9 cellular contexts compared by ENCODE assay signal in genomic region chr5:157732130-157732783, GRCh38. TPM values are rescaled to one million over a fixed set of nuclear protein-coding genes. Genes with fewer than 3 reads are reported as not detected.
DNase-seq lines count a peak whose midpoint lies in the region; TF ChIP-seq lines count a peak whose summit lies in the region.
"Had no signal": no experiment of that assay in that cellular context is flagged by ENCODE, and none has a peak within 500 bp of the region (broad histone marks: within the 10 kb centered on the region; RNA-seq: fewer than 3 reads in every experiment).

No MANE protein-coding gene starts in this region.

- H3K9me3 Mint-ChIP-seq in neural progenitor cell, result no peaks in the 10 kb centered on the region

- H3K9me3 ChIP-seq in colonic mucosa (no peaks in the 10 kb centered on the region), neural progenitor cell (ENCODE audit: low read depth) (no peaks in the 10 kb centered on the region)
- H3K9me3 ChIP-seq: adrenal gland had no signal

- no peak overlapping the region for H3K27ac Mint-ChIP-seq in neural progenitor cell

- no peaks in the 10 kb centered on the region for H3F3A ChIP-seq in neural progenitor cell (ENCODE audit: low read depth)

- TF ChIP-seq CTCF in BJ (IDR thresholded peaks at IDR 0.05; ENCODE audit: insufficient read depth, low read depth, low read length), result no peak
- no peak for TF ChIP-seq CTCF in KMS-11 (conservative IDR thresholded peaks at IDR 0.05; ENCODE audit: low read depth, low read length)
- TF ChIP-seq CTCF in colonic mucosa (IDR thresholded peaks at IDR 0.05), result no peak
- no peak for TF ChIP-seq CTCF in neural progenitor cell (IDR thresholded peaks at IDR 0.05)

- CTCF ChIA-PET in BJ (lab: Yijun Ruan, JAX), result interaction anchor here (0.9 to 5.4 kb wide), 5 partner anchors 11 to 405 kb away, joined by 3 to 42 read pairs (median 5); partner anchors contain the start of gene LSM11

- H3K9ac ChIP-seq in KMS-11 (no peak overlapping the region), colonic mucosa (ENCODE audit: low read depth in 2 of 2, low read length in 2 of 2) (peak overlapping the region in 1 of 2 donors; percentile 89), neural progenitor cell (no peak overlapping the region)

- H3K79me2 ChIP-seq in KMS-11 (ENCODE audit: insufficient read depth, low read depth) (no peaks in the 10 kb centered on the region), neural progenitor cell (ENCODE audit: low read depth) (no peaks in the 10 kb centered on the region)

- POLR2A ChIA-PET in BJ (lab: Charles Lee), result interaction anchor here (0.6 kb wide), 1 partner anchor 21 kb away, joined by 9 read pairs; no protein-coding TSS in a partner anchor

- H2AFZ ChIP-seq in KMS-11 (ENCODE audit: low read depth), result peak overlapping the region; percentile 68; the same call in 1 of the 2 replicates
- peak overlapping the region; percentile 84 for H2AFZ ChIP-seq in neural progenitor cell (replicated peaks)

- H3K27me3 ChIP-seq in BJ (ENCODE audit: control insufficient read depth, insufficient read depth, low read length), result no peaks in the 10 kb centered on the region
- no peaks in the 10 kb centered on the region for H3K27me3 ChIP-seq in KMS-11 (ENCODE audit: insufficient read depth, low read depth)
- no peaks in the 10 kb centered on the region for H3K27me3 ChIP-seq in colonic mucosa
- no peaks in the 10 kb centered on the region for H3K27me3 ChIP-seq in neural progenitor cell
- H3K27me3 ChIP-seq: adrenal gland had no signal

- H3K36me3 ChIP-seq in BJ (ENCODE audit: control insufficient read depth, insufficient read depth, low read length) (peaks cover 4% of the 10 kb centered on the region), KMS-11 (ENCODE audit: insufficient read depth) (no peaks in the 10 kb centered on the region), colonic mucosa (no peaks in the 10 kb centered on the region), neural progenitor cell (no peaks in the 10 kb centered on the region)

- H3K4me2 ChIP-seq in KMS-11, result peak overlapping the region; percentile 69; the same call in 1 of the 2 replicates
- H3K4me2 ChIP-seq in neural progenitor cell, result peak overlapping the region; percentile 81

- H4K20me1 ChIP-seq in KMS-11 (ENCODE audit: insufficient read depth) (no peaks in the 10 kb centered on the region), neural progenitor cell (ENCODE audit: low read depth) (no peaks in the 10 kb centered on the region)

- peak overlapping the region; percentile 99 for H3K4me3 Mint-ChIP-seq in neural progenitor cell

- H3K27ac ChIP-seq in KMS-11 (peak overlapping the region; percentile 60; the same call in 1 of the 2 replicates), colonic mucosa (no peak overlapping the region), neural progenitor cell (no peak overlapping the region)

- H3K4me1 Mint-ChIP-seq in neural progenitor cell, result peaks cover 8% of the 10 kb centered on the region

- H3K4me1 ChIP-seq in KMS-11 (ENCODE audit: low read depth, poor library complexity, severe bottlenecking) (peaks cover 4% of the 10 kb centered on the region), colonic mucosa (no peaks in the 10 kb centered on the region), neural progenitor cell (no peaks in the 10 kb centered on the region)
- H3K4me1 ChIP-seq: adrenal gland had no signal

- no peak for DNase-seq in BJ (ENCODE audit: low read depth)
- no peak for DNase-seq in colonic mucosa
- no peak for DNase-seq in neural progenitor cell (ENCODE audit: low spot score)
- no peak for DNase-seq in NCI-H1092 treated with DMSO at 0.1 percent for 48 hours (lab: John Stamatoyannopoulos, UW)
- DNase-seq in NCI-H146 treated with DMSO at 0.1 percent for 48 hours (lab: John Stamatoyannopoulos, UW; ENCODE audit: unreplicated experiment), result no peak
- no peak for DNase-seq in NCI-H82 treated with DMSO at 0.1 percent for 48 hours (lab: John Stamatoyannopoulos, UW; ENCODE audit: unreplicated experiment)
- no peak for DNase-seq in NCI-H446 treated with DMSO at 0.1 percent for 48 hours (lab: John Stamatoyannopoulos, UW)

- H3K27me3 Mint-ChIP-seq in neural progenitor cell (ENCODE audit: insufficient read depth, low read depth), result no peaks in the 10 kb centered on the region

- H3K36me3 Mint-ChIP-seq in neural progenitor cell, result peaks cover 3% of the 10 kb centered on the region

- H3K4me3 ChIP-seq in BJ (ENCODE audit: low read depth, low read length), result peak overlapping the region; percentile 61
- no peak overlapping the region for H3K4me3 ChIP-seq in KMS-11 (IDR thresholded peaks at IDR 0.05; ENCODE audit: insufficient read depth, low read depth, low read length)
- peak overlapping the region; percentile 51 for H3K4me3 ChIP-seq in colonic mucosa
- peak overlapping the region; percentile 65 for H3K4me3 ChIP-seq in neural progenitor cell

- intact Hi-C loops in colonic mucosa (cut with DNase I), result no loop called here

RNA-seq across cellular contexts. Expression of gene THG1L, which starts 1.0 kb away (rescaled TPM):
- polyA plus RNA-seq in BJ (2011; rRNA removed), result 22.7 and 29.5 TPM in 2 replicates
- 19.0 and 24.7 TPM in 2 replicates for polyA minus RNA-seq in BJ (2011; rRNA and poly(A)+ RNA removed)
- total RNA-seq in colonic mucosa (10 to 100 TPM; 15.9 to 23.2 TPM), neural progenitor cell (ENCODE audit: low replicate concordance) (15.1 and 20.5 TPM in 2 replicates)

RNA-seq across cellular contexts. Expression of gene LSM11, which starts 11.3 kb away (rescaled TPM):
- polyA plus RNA-seq in BJ (2011; rRNA removed), result 2.4 and 3.2 TPM in 2 replicates
- polyA minus RNA-seq in BJ (2011; rRNA and poly(A)+ RNA removed), result 2.1 and 2.8 TPM in 2 replicates
- total RNA-seq in colonic mucosa (1 to 10 TPM; 5.1 to 6.6 TPM), neural progenitor cell (ENCODE audit: low replicate concordance) (10.7 and 13.6 TPM in 2 replicates)
